ENCODE assay signal across 7 cellular contexts in the genomic region with DNA sequence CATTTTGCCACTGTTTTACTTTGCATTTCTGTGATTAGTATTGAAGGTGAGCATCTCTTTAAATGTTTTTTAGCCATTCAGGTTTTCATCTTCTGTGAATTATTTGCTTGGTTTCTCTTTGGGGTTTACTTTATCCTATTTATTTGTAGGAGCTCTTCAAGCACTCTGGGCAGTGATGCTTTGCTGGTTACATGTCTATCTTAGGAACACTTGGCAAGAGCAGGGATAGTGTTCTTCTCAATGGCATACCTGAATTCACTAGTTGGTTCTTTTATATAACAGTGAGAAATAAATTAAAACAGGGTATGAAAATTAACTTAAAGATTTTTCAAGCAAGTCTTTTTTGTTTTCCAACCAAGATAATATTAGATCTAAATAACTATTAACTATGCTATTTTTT.
"Had no signal": no experiment of that assay in that cellular context is flagged by ENCODE, and none has a peak within 500 bp of the region (broad histone marks: within the 10 kb centered on the region; RNA-seq: fewer than 3 reads in every experiment).

No MANE protein-coding gene starts in this region.

- DNase-seq: GM23248, GOT3, H7, HFFc6 had no signal

- H3K4me3 Mint-ChIP-seq: HFFc6, IgD-negative memory B cell had no signal

- H3K27ac Mint-ChIP-seq: HFFc6, IgD-negative memory B cell had no signal

- ATAC-seq: HCT116, HepG2 had no signal

- H3K9me3 Mint-ChIP-seq: HFFc6, IgD-negative memory B cell had no signal
